In genomic region chr17:5800646-5801045, GRCh38 we compare ENCODE assay signal across 20 cellular contexts.
DNase-seq lines count a peak whose midpoint lies in the region; ATAC-seq and TF ChIP-seq lines count a peak whose summit lies in the region.
"Had no signal": no experiment of that assay in that cellular context is flagged by ENCODE, and none has a peak within 500 bp of the region (broad histone marks: within the 10 kb centered on the region; RNA-seq: fewer than 3 reads in every experiment).

No MANE protein-coding gene starts in this region.

- no peak overlapping the region for H2BK15ac ChIP-seq in mesendoderm (replicated peaks; ENCODE audit: low read depth)

- no peak overlapping the region for H2BK120ac ChIP-seq in mesendoderm (ENCODE audit: low read depth, low read length)

- H3K79me1 ChIP-seq in mesendoderm (ENCODE audit: low read length) = no peaks in the 10 kb centered on the region

- no CpG with 5 or more reads among the region's 7 CpGs for WGBS in mesendoderm (ENCODE audit: extremely low coverage, insufficient coverage, low lambda C conversion rate)

- no peak for TF ChIP-seq CTCF in epithelial cell of esophagus (IDR thresholded peaks at IDR 0.05; ENCODE audit: insufficient read depth, low read depth, low read length, missing control alignments)

- peaks cover 53% of the 10 kb centered on the region for H3K27me3 Mint-ChIP-seq in stimulated activated memory B cell treated with anti-CD40 and anti-IgM and Interleukin-4, amounts not matched to agents 10 μg/mL and 1 μg/mL and 100 μg/mL, for 72 hours
- H3K27me3 Mint-ChIP-seq in stimulated activated naive B cell treated with anti-CD40 and anti-IgM and Interleukin-4, amounts not matched to agents 10 μg/mL and 1 μg/mL and 100 μg/mL, for 72 hours = peaks cover 37 to 42% of the 10 kb centered on the region in 2 donors

- no peak overlapping the region for H3K18ac ChIP-seq in mesendoderm (ENCODE audit: low read length)

- H3K27ac Mint-ChIP-seq in stimulated activated memory B cell treated with anti-CD40 and anti-IgM and Interleukin-4, amounts not matched to agents 10 μg/mL and 1 μg/mL and 100 μg/mL, for 72 hours = no peak overlapping the region
- H3K27ac Mint-ChIP-seq in stimulated activated naive B cell treated with anti-CD40 and anti-IgM and Interleukin-4, amounts not matched to agents 10 μg/mL and 1 μg/mL and 100 μg/mL, for 72 hours = no peak overlapping the region
- H3K27ac Mint-ChIP-seq: B cell, HFFc6 had no signal

- no peak overlapping the region for H3K4me2 ChIP-seq in mesendoderm (ENCODE audit: low read length)

- no peak overlapping the region for H2BK5ac ChIP-seq in mesendoderm (ENCODE audit: low read length)

- no peak overlapping the region for H3K4ac ChIP-seq in mesendoderm (ENCODE audit: low read depth, low read length)

- H4K5ac ChIP-seq in mesendoderm (ENCODE audit: low read length) = no peak overlapping the region

- no peak overlapping the region for H3K4me3 ChIP-seq in epithelial cell of esophagus (ENCODE audit: low read length)
- H3K4me3 ChIP-seq in mesendoderm (ENCODE audit: low read length) = no peak overlapping the region

- DNase-seq in NCI-H748 (lab: John Stamatoyannopoulos, UW; ENCODE audit: unreplicated experiment) = peak; percentile 32
- no peak for DNase-seq in NCI-H748 treated with DMSO at 0.1 percent for 48 hours (lab: John Stamatoyannopoulos, UW)
- DNase-seq in epithelial cell of esophagus (ENCODE audit: low read depth) = peak; percentile 30
- peak; percentile 30 for DNase-seq in kidney tubule cell (ENCODE audit: low spot score)
- no peak for DNase-seq in mesendoderm
- no peak for DNase-seq in stimulated activated naive B cell treated with anti-CD40 and anti-IgM and Interleukin-4, amounts not matched to agents 10 μg/mL and 1 μg/mL and 100 μg/mL, for 72 hours
- DNase-seq: 8988T; Calu3; CD4-positive, alpha-beta memory T cell; DMS53; HFFc6; MM.1S; NCI-H1092; NCI-H1436 treated with DMSO at 0.1 percent for 48 hours; NCI-H2029; NCI-H774; Right ventricle myocardium superior had no signal

- H3K4me1 Mint-ChIP-seq in stimulated activated memory B cell treated with anti-CD40 and anti-IgM and Interleukin-4, amounts not matched to agents 10 μg/mL and 1 μg/mL and 100 μg/mL, for 72 hours = no peaks in the 10 kb centered on the region
- no peaks in the 10 kb centered on the region for H3K4me1 Mint-ChIP-seq in stimulated activated naive B cell treated with anti-CD40 and anti-IgM and Interleukin-4, amounts not matched to agents 10 μg/mL and 1 μg/mL and 100 μg/mL, for 72 hours
- H3K4me1 Mint-ChIP-seq: B cell; CD4-positive, alpha-beta memory T cell had no signal

- H3K36me3 ChIP-seq in mesendoderm (ENCODE audit: control insufficient read depth, insufficient read depth, low read length) = no peaks in the 10 kb centered on the region

- H3K9me3 Mint-ChIP-seq in stimulated activated memory B cell treated with anti-CD40 and anti-IgM and Interleukin-4, amounts not matched to agents 10 μg/mL and 1 μg/mL and 100 μg/mL, for 72 hours = peaks cover 8% of the 10 kb centered on the region
- peaks cover 0 to 12% of the 10 kb centered on the region in 2 donors for H3K9me3 Mint-ChIP-seq in stimulated activated naive B cell treated with anti-CD40 and anti-IgM and Interleukin-4, amounts not matched to agents 10 μg/mL and 1 μg/mL and 100 μg/mL, for 72 hours

- no peak overlapping the region for H4K8ac ChIP-seq in mesendoderm (ENCODE audit: low read depth, low read length)

- no peak overlapping the region for H3K23ac ChIP-seq in mesendoderm (ENCODE audit: low read length)

- no peak overlapping the region for H3K27ac ChIP-seq in mesendoderm (ENCODE audit: low read depth, low read length)

- H3K56ac ChIP-seq in mesendoderm (ENCODE audit: low read length) = no peak overlapping the region

- no peak overlapping the region for H2AK5ac ChIP-seq in mesendoderm (ENCODE audit: low read length)

- no peaks in the 10 kb centered on the region for H3K79me2 ChIP-seq in mesendoderm (ENCODE audit: control insufficient read depth, insufficient read depth, low read length)

- peaks cover 5% of the 10 kb centered on the region for H3K4me1 ChIP-seq in mesendoderm (ENCODE audit: control insufficient read depth, low read depth, low read length)

- H3K27me3 ChIP-seq in mesendoderm (ENCODE audit: insufficient read depth, low read length, poor library complexity) = no peaks in the 10 kb centered on the region

- H3K4me3 Mint-ChIP-seq in stimulated activated memory B cell treated with anti-CD40 and anti-IgM and Interleukin-4, amounts not matched to agents 10 μg/mL and 1 μg/mL and 100 μg/mL, for 72 hours = no peak overlapping the region
- H3K4me3 Mint-ChIP-seq in stimulated activated naive B cell treated with anti-CD40 and anti-IgM and Interleukin-4, amounts not matched to agents 10 μg/mL and 1 μg/mL and 100 μg/mL, for 72 hours = no peak overlapping the region
- H3K4me3 Mint-ChIP-seq: B cell; CD4-positive, alpha-beta memory T cell; HFFc6 had no signal

- no peaks in the 10 kb centered on the region for H3K36me3 Mint-ChIP-seq in stimulated activated memory B cell treated with anti-CD40 and anti-IgM and Interleukin-4, amounts not matched to agents 10 μg/mL and 1 μg/mL and 100 μg/mL, for 72 hours
- H3K36me3 Mint-ChIP-seq in stimulated activated naive B cell treated with anti-CD40 and anti-IgM and Interleukin-4, amounts not matched to agents 10 μg/mL and 1 μg/mL and 100 μg/mL, for 72 hours = no peaks in the 10 kb centered on the region
- H3K36me3 Mint-ChIP-seq: CD4-positive, alpha-beta memory T cell had no signal

- H3K9ac ChIP-seq in mesendoderm (ENCODE audit: low read length) = no peak overlapping the region

- no peak for ATAC-seq in stimulated activated memory B cell treated with anti-CD40 and anti-IgM and Interleukin-4, amounts not matched to agents 10 μg/mL and 1 μg/mL and 100 μg/mL, for 72 hours
- no peak for ATAC-seq in stimulated activated naive B cell treated with anti-CD40 and anti-IgM and Interleukin-4, amounts not matched to agents 10 μg/mL and 1 μg/mL and 100 μg/mL, for 72 hours (replicated peaks)
- ATAC-seq in activated CD4-positive, CD25-positive, alpha-beta regulatory T cell treated with anti-CD3 and anti-CD28 coated beads, Interleukin-2, amount 50 U/mL, for 24 hours = no peak

Comparison
In these comparisons a context has a peak if more than half of its experiments do, and no peak if none do; other contexts are left out.
1. DNase-seq: peak in NCI-H748 (single experiment), epithelial cell of esophagus (single experiment) and kidney tubule cell (single experiment); none in NCI-H748 treated with DMSO at 0.1 percent for 48 hours (single experiment), mesendoderm (single experiment) and stimulated activated naive B cell treated with anti-CD40 and anti-IgM and Interleukin-4, amounts not matched to agents 10 μg/mL and 1 μg/mL and 100 μg/mL, for 72 hours (single experiment).